Comparison of ENCODE assay signal across 9 cellular contexts in genomic region chr1:12178511-12178910, GRCh38. TPM values are rescaled to one million over a fixed set of nuclear protein-coding genes. Genes with fewer than 3 reads are reported as not detected.
DNase-seq lines count a peak whose midpoint lies in the region; ATAC-seq and TF ChIP-seq lines count a peak whose summit lies in the region.
"Had no signal": no experiment of that assay in that cellular context is flagged by ENCODE, and none has a peak within 500 bp of the region (broad histone marks: within the 10 kb centered on the region; RNA-seq: fewer than 3 reads in every experiment).

No MANE protein-coding gene starts in this region.

- in situ Hi-C loops in mammary epithelial cell (cut with MboI; ENCODE audit: low sequenced_read_pairs in 2 of 2) = no loop called here

- no peak overlapping the region for H3K4ac ChIP-seq in neuronal stem cell (ENCODE audit: low read length)

- H3K27ac ChIP-seq in CD4-positive, alpha-beta memory T cell (ENCODE audit: low read depth, low read length) = peak overlapping the region; percentile 97
- H3K27ac ChIP-seq in mammary epithelial cell (ENCODE audit: insufficient read depth, low read depth, low read length) (no peak overlapping the region), neuronal stem cell (replicated peaks; ENCODE audit: low read length) (no peak overlapping the region), GM23338 (ENCODE audit: low read depth) (no peak overlapping the region), OCI-LY7 (ENCODE audit: low read depth, low read length, poor library complexity, severe bottlenecking) (no peak overlapping the region)

- no peaks in the 10 kb centered on the region for H3K27me3 ChIP-seq in CD4-positive, alpha-beta memory T cell (ENCODE audit: insufficient read depth, low read length)
- H3K27me3 ChIP-seq in mammary epithelial cell (ENCODE audit: insufficient read depth, low read length) (peaks cover 3% of the 10 kb centered on the region), neuronal stem cell (ENCODE audit: control insufficient read depth in 3 of 3, insufficient read depth in 3 of 3, low read depth in 1 of 3, low read length in 3 of 3) (no peaks in the 10 kb centered on the region), GM23338 (ENCODE audit: insufficient read depth) (no peaks in the 10 kb centered on the region)

- H3K18ac ChIP-seq in neuronal stem cell (ENCODE audit: low read length) = peak overlapping the region; percentile 15

- no peak overlapping the region for H3K14ac ChIP-seq in neuronal stem cell (ENCODE audit: low read length)

- H3K79me1 ChIP-seq in neuronal stem cell (ENCODE audit: low read depth, low read length) = no peaks in the 10 kb centered on the region

- peaks cover 8 to 48% of the 10 kb centered on the region in 2 donors for H3K36me3 Mint-ChIP-seq in CD4-positive, alpha-beta memory T cell
- peaks cover 1% of the 10 kb centered on the region for H3K36me3 Mint-ChIP-seq in IgD-negative memory B cell
- no peaks in the 10 kb centered on the region; the same call in 2 of the 3 replicates for H3K36me3 Mint-ChIP-seq in GM23338 (ENCODE audit: low read depth)

- H3K79me2 ChIP-seq in mammary epithelial cell (ENCODE audit: insufficient read depth, low read length) (no peaks in the 10 kb centered on the region), GM23338 (replicated peaks; ENCODE audit: insufficient read depth) (no peaks in the 10 kb centered on the region), OCI-LY7 (ENCODE audit: insufficient read depth, low read depth, low read length) (no peaks in the 10 kb centered on the region)

- dilution Hi-C loops in mammary epithelial cell (cut with HindIII; ENCODE audit: low sequenced_read_pairs) = loop anchor here (5.0 kb wide), 1 partner anchor 49 kb away; no protein-coding TSS in a partner anchor

- DNase-seq in CD4-positive, alpha-beta memory T cell = peak in 1 of 5 donors; percentile 20
- DNase-seq in mammary epithelial cell (no peak), neuronal stem cell (ENCODE audit: low spot score) (no peak), GM23338 (ENCODE audit: low spot score) (no peak), OCI-LY7 (ENCODE audit: low spot score) (no peak), head of caudate nucleus (no peak)

- H2AFZ ChIP-seq in mammary epithelial cell (ENCODE audit: low read depth, low read length) = no peak overlapping the region
- H2AFZ ChIP-seq in neuronal stem cell (ENCODE audit: low read length) = peak overlapping the region; percentile 68
- no peak overlapping the region for H2AFZ ChIP-seq in GM23338
- H2AFZ ChIP-seq in OCI-LY7 (ENCODE audit: low read length) = no peak overlapping the region

- no peak overlapping the region for H3K9ac ChIP-seq in mammary epithelial cell (ENCODE audit: insufficient read depth, low read length)
- H3K9ac ChIP-seq in neuronal stem cell (ENCODE audit: low read depth, low read length, poor library complexity) = no peak overlapping the region

- CTCF ChIA-PET in CD4-positive, alpha-beta memory T cell (lab: Charles Lee; ENCODE audit: partially characterized antibody) = interaction anchor here (1.1 to 15.7 kb wide), 13 partner anchors 10 to 55 kb away, joined by 3 to 213 read pairs (median 8); no protein-coding TSS in a partner anchor
- CTCF ChIA-PET in mammary epithelial cell (lab: Charles Lee; ENCODE audit: low non-redundant PET) = no interaction called here
- CTCF ChIA-PET in OCI-LY7 (lab: Charles Lee; ENCODE audit: unreplicated experiment) = no interaction called here

- H2BK15ac ChIP-seq in neuronal stem cell (ENCODE audit: low read length) = peak overlapping the region; percentile 39

- peak overlapping the region; percentile 56 for H2BK120ac ChIP-seq in neuronal stem cell (ENCODE audit: low read depth, low read length)

- intact Hi-C loops in CD4-positive, alpha-beta memory T cell (cut with micrococcal nuclease) = loop anchor here (1.0 to 2.0 kb wide), 5 partner anchors 11 to 53 kb away; no protein-coding TSS in a partner anchor
- intact Hi-C loops in mammary epithelial cell (cut with micrococcal nuclease) (no loop called here), OCI-LY7 (cut with micrococcal nuclease; ENCODE audit: unreplicated experiment) (no loop called here), head of caudate nucleus (cut with DNase I) (no loop called here)

- H4K91ac ChIP-seq in neuronal stem cell (ENCODE audit: low read depth, low read length, poor library complexity) = no peak overlapping the region

- no peak overlapping the region for H3K23ac ChIP-seq in neuronal stem cell (ENCODE audit: low read depth, low read length, poor library complexity)

- no peak for TF ChIP-seq CTCF in mammary epithelial cell (conservative IDR thresholded peaks at IDR 0.05 in 1 of 2, IDR thresholded peaks at IDR 0.05 in 1 of 2; ENCODE audit: extremely low read depth in 1 of 2, insufficient read depth in 1 of 2, low read depth in 1 of 2, low read length in 2 of 2)
- TF ChIP-seq CTCF in GM23338 (conservative IDR thresholded peaks at IDR 0.05; ENCODE audit: low read depth in 2 of 2) = no peak
- TF ChIP-seq CTCF in OCI-LY7 (conservative IDR thresholded peaks at IDR 0.05; ENCODE audit: low read length) = no peak

- peaks cover 98% of the 10 kb centered on the region for H3K4me1 ChIP-seq in CD4-positive, alpha-beta memory T cell (ENCODE audit: insufficient read depth, low read length)
- peaks cover 5% of the 10 kb centered on the region for H3K4me1 ChIP-seq in mammary epithelial cell (ENCODE audit: insufficient read depth, low read length)
- H3K4me1 ChIP-seq in neuronal stem cell (ENCODE audit: control insufficient read depth in 2 of 2, insufficient read depth in 1 of 2, low read depth in 1 of 2, low read length in 2 of 2) = peaks cover 19 to 30% of the 10 kb centered on the region in 2 donors
- peaks cover 9% of the 10 kb centered on the region; the same call in 1 of the 2 replicates for H3K4me1 ChIP-seq in GM23338 (ENCODE audit: insufficient read depth)
- H3K4me1 ChIP-seq in OCI-LY7 (ENCODE audit: insufficient read depth, low read length, poor library complexity, severe bottlenecking) = peaks cover 8% of the 10 kb centered on the region

- peaks cover 9% of the 10 kb centered on the region for H3K36me3 ChIP-seq in CD4-positive, alpha-beta memory T cell (ENCODE audit: insufficient read depth, low read length)
- H3K36me3 ChIP-seq in mammary epithelial cell (ENCODE audit: insufficient read depth, low read length) = no peaks in the 10 kb centered on the region
- no peaks in the 10 kb centered on the region for H3K36me3 ChIP-seq in neuronal stem cell (replicated peaks in 1 of 2; ENCODE audit: control insufficient read depth in 2 of 2, insufficient read depth in 2 of 2, low read length in 2 of 2)
- no peaks in the 10 kb centered on the region for H3K36me3 ChIP-seq in GM23338 (ENCODE audit: insufficient read depth)
- H3K36me3 ChIP-seq in OCI-LY7 (ENCODE audit: insufficient read depth, low read length) = no peaks in the 10 kb centered on the region

- no peak overlapping the region for H2BK5ac ChIP-seq in neuronal stem cell (ENCODE audit: low read length)

- no peaks in the 10 kb centered on the region for H3K9me2 ChIP-seq in GM23338 (ENCODE audit: insufficient read depth)
- no peaks in the 10 kb centered on the region for H3K9me2 ChIP-seq in OCI-LY7 (ENCODE audit: insufficient read depth, low read length)

- 12% methylated on average over 11 of the region's 11 CpGs for WGBS in mammary epithelial cell (ENCODE audit: low coverage, missing lambda C conversion rate)
- WGBS in neuronal stem cell (ENCODE audit: extremely low coverage in 2 of 2, insufficient read length in 2 of 2, insufficient replicate concordance in 1 of 2), 2 donors = no CpG with 5 or more reads among the region's 11 CpGs

- H3F3A ChIP-seq in GM23338 (replicated peaks; ENCODE audit: low read depth) = no peaks in the 10 kb centered on the region

- H3K9me3 ChIP-seq in CD4-positive, alpha-beta memory T cell (ENCODE audit: control insufficient read depth in 1 of 2, low read length in 2 of 2) = no peaks in the 10 kb centered on the region
- H3K9me3 ChIP-seq in mammary epithelial cell (replicated peaks; ENCODE audit: insufficient read depth, low read length) (no peaks in the 10 kb centered on the region), neuronal stem cell (replicated peaks in 1 of 2; ENCODE audit: control insufficient read depth in 2 of 2, insufficient read depth in 1 of 2, low read depth in 1 of 2, low read length in 2 of 2) (peaks cover 0 to 1% of the 10 kb centered on the region in 2 donors), OCI-LY7 (ENCODE audit: low read length) (no peaks in the 10 kb centered on the region)

- H2AK5ac ChIP-seq in neuronal stem cell (ENCODE audit: low read depth, low read length) = peak overlapping the region; percentile 66

- peak overlapping the region; percentile 8 to 32 for H3K4me3 ChIP-seq in CD4-positive, alpha-beta memory T cell (ENCODE audit: low read length in 2 of 2)
- H3K4me3 ChIP-seq in mammary epithelial cell (replicated peaks in 1 of 3; ENCODE audit: insufficient read depth in 1 of 3, low read depth in 2 of 3, low read length in 3 of 3) (no peak overlapping the region), neuronal stem cell (ENCODE audit: low read length in 2 of 2) (no peak overlapping the region), GM23338 (no peak overlapping the region), OCI-LY7 (ENCODE audit: low read depth, low read length, poor library complexity, severe bottlenecking) (no peak overlapping the region)

- H2BK12ac ChIP-seq in neuronal stem cell (ENCODE audit: low read length) = no peak overlapping the region

- no peak overlapping the region for H4K8ac ChIP-seq in neuronal stem cell (ENCODE audit: low read depth, low read length)

- H3K4me2 ChIP-seq in mammary epithelial cell (ENCODE audit: insufficient read depth, low read depth, low read length) (peak overlapping the region; percentile 2), neuronal stem cell (ENCODE audit: insufficient read depth, low read length, poor library complexity, severe bottlenecking) (no peak overlapping the region), GM23338 (no peak overlapping the region), OCI-LY7 (ENCODE audit: low read length) (no peak overlapping the region)

- no peaks in the 10 kb centered on the region for H4K20me1 ChIP-seq in mammary epithelial cell (ENCODE audit: insufficient read depth, low read length)
- no peaks in the 10 kb centered on the region for H4K20me1 ChIP-seq in GM23338 (replicated peaks; ENCODE audit: insufficient read depth)
- no peaks in the 10 kb centered on the region for H4K20me1 ChIP-seq in OCI-LY7 (ENCODE audit: insufficient read depth, low read length)

- POLR2A ChIA-PET in CD4-positive, alpha-beta memory T cell (lab: Charles Lee; ENCODE audit: partially characterized antibody) = interaction anchor here (1.1 to 50.6 kb wide), 13 partner anchors 8 to 269 kb away, joined by 3 to 1713 read pairs (median 12); partner anchors contain the start of gene TNFRSF1B
- POLR2A ChIA-PET in OCI-LY7 (lab: Charles Lee) = no interaction called here

- H3K9me3 Mint-ChIP-seq in CD4-positive, alpha-beta memory T cell = no peaks in the 10 kb centered on the region
- H3K9me3 Mint-ChIP-seq in IgD-negative memory B cell (no peaks in the 10 kb centered on the region), GM23338 (no peaks in the 10 kb centered on the region; the same call in 2 of the 3 replicates)

- H3K27me3 Mint-ChIP-seq in CD4-positive, alpha-beta memory T cell = peaks cover 0 to 3% of the 10 kb centered on the region in 2 donors
- H3K27me3 Mint-ChIP-seq in IgD-negative memory B cell (no peaks in the 10 kb centered on the region), GM23338 (ENCODE audit: insufficient read depth, low read depth, poor library complexity) (peaks cover 18% of the 10 kb centered on the region)

- BruUV-seq in mammary epithelial cell (replicated peaks; lab: Mats Ljungman, UMichigan) (no TSS peak), OCI-LY7 (replicated peaks; lab: Mats Ljungman, UMichigan) (no TSS peak)

- no peak for ATAC-seq in GM23338
- no peak for ATAC-seq in GM18873 (IDR thresholded peaks at IDR 0.05; ENCODE audit: low FRiP score, unreplicated experiment)

- H3K27ac Mint-ChIP-seq in CD4-positive, alpha-beta memory T cell = peak overlapping the region; percentile 98 to 100 (median 99)
- peak overlapping the region; percentile 86 to 94 (median 91) for H3K27ac Mint-ChIP-seq in IgD-negative memory B cell
- H3K27ac Mint-ChIP-seq in GM23338 = no peak overlapping the region

- peak overlapping the region; percentile 80 to 94 (median 88) for H3K4me3 Mint-ChIP-seq in CD4-positive, alpha-beta memory T cell
- H3K4me3 Mint-ChIP-seq in IgD-negative memory B cell (peak overlapping the region; percentile 44 to 85 (median 77)), GM23338 (no peak overlapping the region)

- H3K4me1 Mint-ChIP-seq in CD4-positive, alpha-beta memory T cell = peaks cover 44 to 98% (median 82%) of the 10 kb centered on the region in 4 donors
- peaks cover 54 to 63% (median 57%) of the 10 kb centered on the region in 3 donors for H3K4me1 Mint-ChIP-seq in IgD-negative memory B cell
- H3K4me1 Mint-ChIP-seq in GM23338 = peaks cover 22% of the 10 kb centered on the region

RNA-seq across cellular contexts. Expression of gene TNFRSF1B, which starts 11.7 kb away (rescaled TPM):
- total RNA-seq in CD4-positive, alpha-beta memory T cell = 100 to 1,000 TPM; 111 TPM
- polyA plus RNA-seq in CD4-positive, alpha-beta memory T cell = 100 to 1,000 TPM; 150 to 201 TPM
- polyA plus RNA-seq in IgD-negative memory B cell (117 TPM), mammary epithelial cell (0.08 TPM), GM23338 (2016; fragmentation: Nextera tagmentation; extraction: Ambion mirVana) (0.68 and 0.91 TPM in 2 replicates)
- total RNA-seq in mammary epithelial cell (under 1 TPM; under 0.01 to 0.09 TPM), OCI-LY7 (2022) (not detected in 2 replicates)
- not detected for polyA minus RNA-seq in mammary epithelial cell
- 0.73 TPM for polyA plus RNA-seq in neuronal stem cell (2013, experiment 1 of 2)
- polyA plus RNA-seq in neuronal stem cell (2013, experiment 2 of 2) = 0.68 TPM
- 1.8 and 4.1 TPM in 2 replicates for total RNA-seq in GM23338 (2014; rRNA removed; shearing (Covaris generic))
- not detected in 2 replicates for total RNA-seq in OCI-LY7 (2014; rRNA removed; shearing (Covaris generic))
- polyA plus RNA-seq: neural cell had no signal

RNA-seq across cellular contexts. Expression of gene VPS13D, which starts 51.3 kb away (rescaled TPM):
- total RNA-seq in CD4-positive, alpha-beta memory T cell = 10 to 100 TPM; 92.7 to 96.3 TPM
- polyA plus RNA-seq in CD4-positive, alpha-beta memory T cell = 10 to 100 TPM; 10.2 to 12.3 TPM
- polyA plus RNA-seq in IgD-negative memory B cell = 8.9 TPM
- 10 to 100 TPM; 57.3 to 64.7 TPM for total RNA-seq in mammary epithelial cell
- polyA plus RNA-seq in mammary epithelial cell = 15.2 TPM
- polyA minus RNA-seq in mammary epithelial cell = 73.6 TPM
- 4.5 TPM for polyA plus RNA-seq in neuronal stem cell (2013, experiment 1 of 2)
- polyA plus RNA-seq in neuronal stem cell (2013, experiment 2 of 2) = 4.2 TPM
- 34.7 and 34.9 TPM in 2 replicates for total RNA-seq in GM23338 (2014; rRNA removed; shearing (Covaris generic))
- 7.5 and 10.7 TPM in 2 replicates for polyA plus RNA-seq in GM23338 (2016; fragmentation: Nextera tagmentation; extraction: Ambion mirVana)
- total RNA-seq in OCI-LY7 (2014; rRNA removed; shearing (Covaris generic)) = 23.0 and 23.9 TPM in 2 replicates
- 39.2 and 45.3 TPM in 2 replicates for total RNA-seq in OCI-LY7 (2022)

Comparison
In these comparisons a context has a peak if more than half of its experiments do, and no peak if none do; other contexts are left out.
1. H3K4me3 ChIP-seq: peak in CD4-positive, alpha-beta memory T cell (2 of 2); none in mammary epithelial cell (0 of 3), neuronal stem cell (0 of 2), GM23338 (single experiment) and OCI-LY7 (single experiment).
2. RNA of gene TNFRSF1B, which starts 11.7 kb away (total RNA-seq): 111 TPM in CD4-positive, alpha-beta memory T cell; 1.8 to 4.1 TPM in GM23338, under 0.01 to 0.09 TPM in mammary epithelial cell and not detected in OCI-LY7; every median in the first group is over 10 times any median in the second.